ENCODE assay signal across 1 cellular context in the genomic region with DNA sequence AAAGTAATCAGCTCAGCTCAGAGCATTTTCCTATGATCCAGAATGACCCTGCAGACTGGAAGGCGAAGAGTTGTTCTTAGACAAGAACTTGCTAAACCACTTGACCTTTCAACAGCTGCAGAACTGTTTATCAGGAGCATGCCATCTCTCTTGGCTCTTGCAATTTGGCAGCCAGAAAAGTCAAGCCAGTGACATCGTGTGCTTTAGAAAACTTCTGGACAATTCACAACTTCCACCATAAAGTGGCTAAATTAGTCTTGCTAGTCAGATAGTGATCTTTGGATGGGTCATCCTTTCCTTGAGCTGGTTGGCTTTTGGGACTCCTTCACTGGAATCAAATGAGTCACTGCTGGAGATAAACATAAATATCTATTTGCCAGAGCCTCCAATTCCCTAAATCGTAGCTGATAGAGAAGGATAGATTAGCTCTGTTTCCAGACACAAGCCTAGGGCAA.
TF ChIP-seq lines count a peak whose summit lies in the region.

No MANE protein-coding gene starts in this region.

TF ChIP-seq in SK-N-SH, 30 proteins besides CTCF, POLR2A, EP300 and RAD21 (continued from another document):
- TF ChIP-seq, protein P1, sequence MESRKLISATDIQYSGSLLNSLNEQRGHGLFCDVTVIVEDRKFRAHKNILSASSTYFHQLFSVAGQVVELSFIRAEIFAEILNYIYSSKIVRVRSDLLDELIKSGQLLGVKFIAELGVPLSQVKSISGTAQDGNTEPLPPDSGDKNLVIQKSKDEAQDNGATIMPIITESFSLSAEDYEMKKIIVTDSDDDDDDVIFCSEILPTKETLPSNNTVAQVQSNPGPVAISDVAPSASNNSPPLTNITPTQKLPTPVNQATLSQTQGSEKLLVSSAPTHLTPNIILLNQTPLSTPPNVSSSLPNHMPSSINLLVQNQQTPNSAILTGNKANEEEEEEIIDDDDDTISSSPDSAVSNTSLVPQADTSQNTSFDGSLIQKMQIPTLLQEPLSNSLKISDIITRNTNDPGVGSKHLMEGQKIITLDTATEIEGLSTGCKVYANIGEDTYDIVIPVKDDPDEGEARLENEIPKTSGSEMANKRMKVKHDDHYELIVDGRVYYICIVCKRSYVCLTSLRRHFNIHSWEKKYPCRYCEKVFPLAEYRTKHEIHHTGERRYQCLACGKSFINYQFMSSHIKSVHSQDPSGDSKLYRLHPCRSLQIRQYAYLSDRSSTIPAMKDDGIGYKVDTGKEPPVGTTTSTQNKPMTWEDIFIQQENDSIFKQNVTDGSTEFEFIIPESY (IDR thresholded peaks at IDR 0.05; ENCODE audit: borderline replicate concordance, low read depth) = peak; percentile 30; the same call in 1 of the 2 replicates
- TF ChIP-seq ELF1 (IDR thresholded peaks at IDR 0.05) (no peak), NFIC (IDR thresholded peaks at IDR 0.05; ENCODE audit: borderline replicate concordance) (peak; percentile 79; the same call in 1 of the 2 replicates)
- TF ChIP-seq, protein P2, sequence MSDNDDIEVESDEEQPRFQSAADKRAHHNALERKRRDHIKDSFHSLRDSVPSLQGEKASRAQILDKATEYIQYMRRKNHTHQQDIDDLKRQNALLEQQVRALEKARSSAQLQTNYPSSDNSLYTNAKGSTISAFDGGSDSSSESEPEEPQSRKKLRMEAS (IDR thresholded peaks at IDR 0.05; ENCODE audit: low read depth) = 0 out of 2 replicates have a peak, but pooled peaks have one; percentile 44
